Comparison of ENCODE assay signal across 8 cellular contexts in genomic region chr3:27467545-27467944, GRCh38.
DNase-seq lines count a peak whose midpoint lies in the region; ATAC-seq and TF ChIP-seq lines count a peak whose summit lies in the region.

No MANE protein-coding gene starts in this region.

- no peak overlapping the region for H3K4me3 Mint-ChIP-seq in activated T-cell treated with anti-CD3 and anti-CD28 coated beads, Interleukin-2, amount 50 U/mL, for 24 hours

- no peak for DNase-seq in activated T-cell treated with anti-CD3 and anti-CD28 coated beads, Interleukin-2, amount 50 U/mL, for 24 hours
- no peak for DNase-seq in activated T-cell treated with anti-CD3 and anti-CD28 coated beads, Interleukin-2, amount 50 U/mL, for 1 hour
- peak; percentile 7 for DNase-seq in SKM-1 (lab: John Stamatoyannopoulos, UW; ENCODE audit: unreplicated experiment)
- DNase-seq in fibroblast of pulmonary artery (ENCODE audit: low read depth) = peak; percentile 71
- no peak for DNase-seq in stimulated activated naive CD4-positive, alpha-beta T cell treated with Interleukin-2 at 50 U/mL for 16 hours (lab: John Stamatoyannopoulos, UW)

- H3K4me1 Mint-ChIP-seq in activated T-cell treated with anti-CD3 and anti-CD28 coated beads, Interleukin-2, amount 50 U/mL, for 24 hours (ENCODE audit: low read depth) = peaks cover 26% of the 10 kb centered on the region

- no peaks in the 10 kb centered on the region for H3K4me1 ChIP-seq in parathyroid adenoma

- H2AFZ ChIP-seq in parathyroid adenoma = no peak overlapping the region

- no peak overlapping the region for H3K9ac ChIP-seq in parathyroid adenoma

- ATAC-seq in GM21390 (IDR thresholded peaks at IDR 0.05; ENCODE audit: unreplicated experiment) (peak; percentile 93), HG03521 (IDR thresholded peaks at IDR 0.05; ENCODE audit: unreplicated experiment) (peak; percentile 91)

- H3K36me3 Mint-ChIP-seq in activated T-cell treated with anti-CD3 and anti-CD28 coated beads, Interleukin-2, amount 50 U/mL, for 24 hours (ENCODE audit: low read depth) = peaks cover 27% of the 10 kb centered on the region

- TF ChIP-seq CTCF in fibroblast of pulmonary artery (IDR thresholded peaks at IDR 0.05; ENCODE audit: low read length, missing control alignments) = peak; percentile 66
- TF ChIP-seq CTCF in parathyroid adenoma (IDR thresholded peaks at IDR 0.05) = peak; percentile 39

- no peaks in the 10 kb centered on the region for H3K79me2 ChIP-seq in parathyroid adenoma

- no peak overlapping the region for H3K4me2 ChIP-seq in parathyroid adenoma (ENCODE audit: low read length)

- H3K4me3 ChIP-seq in fibroblast of pulmonary artery (replicated peaks; ENCODE audit: low read depth, low read length) = no peak overlapping the region
- H3K4me3 ChIP-seq in parathyroid adenoma (ENCODE audit: low read depth, low read length) = no peak overlapping the region

- H3K36me3 ChIP-seq in parathyroid adenoma (ENCODE audit: control insufficient read depth, insufficient read depth, low read length) = no peaks in the 10 kb centered on the region

- H3K9me3 ChIP-seq in parathyroid adenoma (ENCODE audit: control insufficient read depth, low read length) = no peaks in the 10 kb centered on the region

- H3K27me3 ChIP-seq in parathyroid adenoma (ENCODE audit: control insufficient read depth, insufficient read depth, low read length) = no peaks in the 10 kb centered on the region

- peak overlapping the region; percentile 22 for H3K27ac Mint-ChIP-seq in activated T-cell treated with anti-CD3 and anti-CD28 coated beads, Interleukin-2, amount 50 U/mL, for 24 hours

- no peaks in the 10 kb centered on the region for H3K27me3 Mint-ChIP-seq in activated T-cell treated with anti-CD3 and anti-CD28 coated beads, Interleukin-2, amount 50 U/mL, for 24 hours

- H3K27ac ChIP-seq in parathyroid adenoma = no peak overlapping the region

- no peaks in the 10 kb centered on the region for H3K9me3 Mint-ChIP-seq in activated T-cell treated with anti-CD3 and anti-CD28 coated beads, Interleukin-2, amount 50 U/mL, for 24 hours

Comparison
In these comparisons a context has a peak if more than half of its experiments do, and no peak if none do; other contexts are left out.
1. DNase-seq: peak in SKM-1 (single experiment) and fibroblast of pulmonary artery (single experiment); none in activated T-cell treated with anti-CD3 and anti-CD28 coated beads, Interleukin-2, amount 50 U/mL, for 24 hours (single experiment), activated T-cell treated with anti-CD3 and anti-CD28 coated beads, Interleukin-2, amount 50 U/mL, for 1 hour (single experiment) and stimulated activated naive CD4-positive, alpha-beta T cell treated with Interleukin-2 at 50 U/mL for 16 hours (single experiment).